In the genomic region with DNA sequence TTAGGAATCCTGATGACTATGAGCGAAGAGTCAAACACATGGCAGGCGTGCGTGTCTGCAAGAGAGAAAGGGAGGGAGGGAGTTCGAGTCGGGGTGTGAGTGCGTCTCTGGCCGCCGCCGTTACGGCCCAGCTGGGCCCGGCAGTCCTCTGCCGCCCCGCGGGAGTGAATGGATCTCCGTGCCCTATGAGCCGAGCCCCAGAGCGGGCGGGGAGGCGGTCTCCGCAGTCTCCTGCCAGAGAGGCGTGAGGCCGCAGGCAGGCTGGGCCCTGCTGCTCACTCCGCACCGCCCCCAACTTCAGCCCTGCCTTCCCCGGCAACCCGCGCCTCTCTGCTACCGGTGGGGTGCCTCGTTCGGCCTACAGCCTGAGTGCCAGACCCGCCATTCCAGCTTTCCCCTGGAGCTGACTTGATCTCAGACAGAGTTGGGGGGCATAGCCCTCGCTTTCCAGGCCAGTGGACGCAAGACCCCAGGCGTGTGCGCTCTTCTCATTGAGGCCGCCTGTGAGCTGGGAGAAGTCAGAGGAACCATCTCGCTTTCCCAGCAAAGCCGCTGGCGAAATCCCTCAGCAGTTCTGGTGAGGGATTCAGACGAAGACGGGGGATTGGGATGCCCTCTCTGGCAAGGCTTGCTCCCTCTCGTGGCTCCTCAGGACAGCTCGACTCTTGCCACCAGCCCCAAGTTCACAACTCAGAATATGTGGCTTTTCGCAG, we compare ENCODE assay signal across 9 cellular contexts. TPM values are rescaled to one million over a fixed set of nuclear protein-coding genes. Genes with fewer than 3 reads are reported as not detected.
A peak's percentile ranks its signal among the peaks of the same experiment; 100 is the strongest.
DNase-seq lines count a peak whose midpoint lies in the region; ATAC-seq and TF ChIP-seq lines count a peak whose summit lies in the region.
"Had no signal": no experiment of that assay in that cellular context is flagged by ENCODE, and none has a peak within 500 bp of the region (broad histone marks: within the 10 kb centered on the region; RNA-seq: fewer than 3 reads in every experiment).

No MANE protein-coding gene starts in this region.

- peaks cover 21% of the 10 kb centered on the region for H3K27me3 Mint-ChIP-seq in CD4-positive, alpha-beta T cell
- H3K27me3 Mint-ChIP-seq in brain: peaks cover 3% of the 10 kb centered on the region

- peak overlapping the region; percentile 76 for H3K4me3 Mint-ChIP-seq in CD4-positive, alpha-beta T cell
- peak overlapping the region; percentile 88 to 92 (median 91) for H3K4me3 Mint-ChIP-seq in brain

- H3K36me3 ChIP-seq in iPS DF 6.9 (ENCODE audit: control insufficient read depth, insufficient read depth, low read length) (no peaks in the 10 kb centered on the region), psoas muscle (ENCODE audit: insufficient read depth in 1 of 2, low read depth in 1 of 2) (no peaks in the 10 kb centered on the region)

- H3K4me1 ChIP-seq in iPS DF 6.9 (ENCODE audit: control insufficient read depth, insufficient read depth, low read length) (peaks cover 4% of the 10 kb centered on the region; the same call in 1 of the 2 replicates), psoas muscle (no peaks in the 10 kb centered on the region)

- no peaks in the 10 kb centered on the region for H3K9me3 Mint-ChIP-seq in CD4-positive, alpha-beta T cell
- H3K9me3 Mint-ChIP-seq in brain: peaks cover 0 to 6% (median 0%) of the 10 kb centered on the region in 5 experiments

- no peak overlapping the region for H3K27ac Mint-ChIP-seq in CD4-positive, alpha-beta T cell
- peak overlapping the region; percentile 88 to 98 (median 94) for H3K27ac Mint-ChIP-seq in brain

- no peaks in the 10 kb centered on the region for H3K36me3 Mint-ChIP-seq in CD4-positive, alpha-beta T cell (ENCODE audit: low read depth)
- H3K36me3 Mint-ChIP-seq in brain: no peaks in the 10 kb centered on the region

- intact Hi-C loops in CD4-positive, alpha-beta T cell (cut with DNase I, micrococcal nuclease): no loop called here
- intact Hi-C loops in psoas muscle (cut with DNase I): loop anchor here in 1 of 2 donors (5.0 kb wide), 1 partner anchor 110 kb away; no protein-coding TSS in a partner anchor

- no CpG with 5 or more reads among the region's 44 CpGs for WGBS in iPS DF 6.9 (ENCODE audit: insufficient coverage, insufficient read length)
- WGBS in psoas muscle, 3 donors: 6 to 31% (median 28%) methylated on average over 15 to 44 of the region's 44 CpGs

- DNase-seq in CD4-positive, alpha-beta T cell: no peak
- DNase-seq in LHCN-M2 (ENCODE audit: low read depth) (peak; percentile 50), iPS DF 6.9 (ENCODE audit: low read depth, low spot score) (no peak), psoas muscle (peak; percentile 61 to 76), KG1 (lab: John Stamatoyannopoulos, UW) (no peak)

- H3K27ac ChIP-seq in CD4-positive, alpha-beta T cell (ENCODE audit: low read depth, low read length): no peak overlapping the region
- no peak overlapping the region for H3K27ac ChIP-seq in iPS DF 6.9 (ENCODE audit: low read length)
- peak overlapping the region; percentile 62 for H3K27ac ChIP-seq in psoas muscle

- H3K27me3 ChIP-seq in CD4-positive, alpha-beta T cell (ENCODE audit: control insufficient read depth, insufficient read depth, low read length): peaks cover 8% of the 10 kb centered on the region
- H3K27me3 ChIP-seq in iPS DF 6.9 (ENCODE audit: control insufficient read depth, insufficient read depth, low read length) (no peaks in the 10 kb centered on the region), psoas muscle (ENCODE audit: insufficient read depth in 3 of 3, low read length in 2 of 3) (peaks cover 0 to 37% (median 0%) of the 10 kb centered on the region in 3 donors)

- TF ChIP-seq CTCF in CD4-positive, alpha-beta T cell (IDR thresholded peaks at IDR 0.05): no peak
- no peak for TF ChIP-seq CTCF in brain (conservative IDR thresholded peaks at IDR 0.05)
- no peak for TF ChIP-seq CTCF in psoas muscle (IDR thresholded peaks at IDR 0.05)

- POLR2A ChIA-PET in CD4-positive, alpha-beta T cell (lab: Charles Lee): no interaction called here

- CTCF ChIA-PET in CD4-positive, alpha-beta T cell (lab: Charles Lee): no interaction called here

- no peak for ATAC-seq in CD4-positive, alpha-beta T cell (ENCODE audit: poor library complexity)
- ATAC-seq in psoas muscle: peak; percentile 41 to 66 (median 56)
- ATAC-seq in GM21367 (IDR thresholded peaks at IDR 0.05; ENCODE audit: unreplicated experiment): no peak
- ATAC-seq in GM18517 (IDR thresholded peaks at IDR 0.05; ENCODE audit: unreplicated experiment): no peak

- no peaks in the 10 kb centered on the region for H3K9me3 ChIP-seq in CD4-positive, alpha-beta T cell (ENCODE audit: control insufficient read depth, low read length)
- no peaks in the 10 kb centered on the region for H3K9me3 ChIP-seq in iPS DF 6.9 (ENCODE audit: control insufficient read depth, insufficient read depth, low read length)
- no peaks in the 10 kb centered on the region for H3K9me3 ChIP-seq in psoas muscle

- peak overlapping the region; percentile 72; the same call in 1 of the 2 replicates for H3K4me3 ChIP-seq in iPS DF 6.9 (ENCODE audit: low read length)
- H3K4me3 ChIP-seq in psoas muscle: peak overlapping the region; percentile 73

- H3K4me1 Mint-ChIP-seq in CD4-positive, alpha-beta T cell (ENCODE audit: low read depth): peaks cover 7% of the 10 kb centered on the region
- H3K4me1 Mint-ChIP-seq in brain: peaks cover 64% of the 10 kb centered on the region

RNA-seq across cellular contexts. Expression of a gene that starts 1.4 kb away (rescaled TPM):
- total RNA-seq in CD4-positive, alpha-beta T cell: under 1 TPM; 0.16 to 0.22 TPM
- 11.5 and 12.8 TPM in 2 replicates for total RNA-seq in LHCN-M2 (2014; rRNA removed)
- 9.8 TPM for polyA plus RNA-seq in LHCN-M2 (2012)
- 5.7 TPM for polyA plus RNA-seq in brain (ENCODE audit: insufficient read depth, low read depth, low replicate concordance)
- total RNA-seq in psoas muscle: 1 to 10 TPM; 1.7 to 6.3 (median 3.2) TPM
- polyA plus RNA-seq in psoas muscle: 1 to 10 TPM in 2 of 3 donors, under 1 TPM in 1; 0.66 to 2.3 (median 1.3) TPM
- total RNA-seq: mononuclear cell had no signal

Comparison
In these comparisons a context has a peak if more than half of its experiments do, and no peak if none do; other contexts are left out.
1. ATAC-seq: peak in psoas muscle (4 of 4); none in CD4-positive, alpha-beta T cell (single experiment), GM21367 (single experiment) and GM18517 (single experiment).
2. DNase-seq: peak in LHCN-M2 (single experiment) and psoas muscle (2 of 2); none in CD4-positive, alpha-beta T cell (0 of 10), iPS DF 6.9 (single experiment) and KG1 (single experiment).